In genomic region chr18:49726564-49726963, GRCh38 we compare ENCODE assay signal across 18 cellular contexts.
DNase-seq lines count a peak whose midpoint lies in the region; ATAC-seq and TF ChIP-seq lines count a peak whose summit lies in the region.
"Had no signal": no experiment of that assay in that cellular context is flagged by ENCODE, and none has a peak within 500 bp of the region (broad histone marks: within the 10 kb centered on the region; RNA-seq: fewer than 3 reads in every experiment).

No MANE protein-coding gene starts in this region.

- in situ Hi-C loops in G401 (cut with HindIII; ENCODE audit: low sequenced_read_pairs): no loop called here

- H3K27ac Mint-ChIP-seq in H9: peak overlapping the region; percentile 3 to 97 (median 96); a peak in 5 of 7 replicates
- no peak overlapping the region for H3K27ac Mint-ChIP-seq in naive thymus-derived CD4-positive, alpha-beta T cell
- H3K27ac Mint-ChIP-seq: natural killer cell treated with Interleukin-12 subunit alpha and Interleukin-12 subunit beta and Interleukin-15 and Interleukin-18, amount 100 ng/mL, for 72 hours had no signal

- H2BK120ac ChIP-seq in H9 (ENCODE audit: low read depth, low read length, poor library complexity, severe bottlenecking): no peak overlapping the region

- H2BK15ac ChIP-seq in H9 (ENCODE audit: low read depth, low read length): no peak overlapping the region

- POLR2A ChIA-PET in naive thymus-derived CD4-positive, alpha-beta T cell (lab: Charles Lee): no interaction called here

- 0 out of 2 replicates have a peak, but pooled peaks cover 2% of the 10 kb centered on the region for H3K27me3 Mint-ChIP-seq in H9 (ENCODE audit: low read depth)
- peaks cover 0 to 21% (median 13%) of the 10 kb centered on the region in 5 donors for H3K27me3 Mint-ChIP-seq in naive thymus-derived CD4-positive, alpha-beta T cell

- no peaks in the 10 kb centered on the region for H3K79me1 ChIP-seq in H9 (ENCODE audit: insufficient read depth, low read depth, low read length, poor library complexity, severe bottlenecking)

- H3K9me3 Mint-ChIP-seq in H9: no peaks in the 10 kb centered on the region
- peaks cover 0 to 2% (median 0%) of the 10 kb centered on the region in 11 donors for H3K9me3 Mint-ChIP-seq in naive thymus-derived CD4-positive, alpha-beta T cell
- H3K9me3 Mint-ChIP-seq: natural killer cell treated with Interleukin-12 subunit alpha and Interleukin-12 subunit beta and Interleukin-15 and Interleukin-18, amount 100 ng/mL, for 72 hours had no signal

- H2BK12ac ChIP-seq in H9 (ENCODE audit: insufficient read length, low read depth, low read length): peak overlapping the region; percentile 94

- H3K23me2 ChIP-seq in H9 (ENCODE audit: insufficient read length, low read depth, low read length, poor library complexity, severe bottlenecking): no peaks in the 10 kb centered on the region

- H3T11ph ChIP-seq in H9 (ENCODE audit: low read length): peak overlapping the region; percentile 85

- H3K27ac ChIP-seq in H9 (ENCODE audit: insufficient read length, low read depth, low read length) (peak overlapping the region; percentile 91), skeletal muscle tissue (ENCODE audit: low read depth, low read length) (peak overlapping the region; percentile 40), right lobe of liver (peak overlapping the region in 1 of 3 donors; percentile 24)
- no peak overlapping the region for H3K27ac ChIP-seq in naive thymus-derived CD4-positive, alpha-beta T cell (ENCODE audit: low read depth, low read length)
- H3K27ac ChIP-seq: BLaER1 had no signal

- H3K4me1 Mint-ChIP-seq in H9: peaks cover 33 to 42% of the 10 kb centered on the region in 2 experiments
- H3K4me1 Mint-ChIP-seq in naive thymus-derived CD4-positive, alpha-beta T cell: peaks cover 0 to 10% (median 4%) of the 10 kb centered on the region in 7 donors

- CTCF ChIA-PET in naive thymus-derived CD4-positive, alpha-beta T cell (lab: Charles Lee): no interaction called here

- H4K20me1 ChIP-seq in H9 (ENCODE audit: control insufficient read depth, insufficient read depth, insufficient read length): no peaks in the 10 kb centered on the region
- H4K20me1 ChIP-seq: BLaER1 had no signal

- H3K4ac ChIP-seq in H9 (ENCODE audit: low read depth, low read length): no peak overlapping the region; the same call in 1 of the 2 replicates

- H2AFZ ChIP-seq in H9 (ENCODE audit: low read length): no peak overlapping the region

- H3K9me3 ChIP-seq in H9 (ENCODE audit: control insufficient read depth, low read depth, low read length) (no peaks in the 10 kb centered on the region), skeletal muscle tissue (ENCODE audit: control insufficient read depth in 3 of 3, low read length in 3 of 3) (no peaks in the 10 kb centered on the region), right lobe of liver (no peaks in the 10 kb centered on the region)
- H3K9me3 ChIP-seq in naive thymus-derived CD4-positive, alpha-beta T cell (ENCODE audit: control insufficient read depth in 2 of 3, low read length in 3 of 3): no peaks in the 10 kb centered on the region
- H3K9me3 ChIP-seq: BLaER1, heart left ventricle, sigmoid colon had no signal

- no peak overlapping the region for H4K8ac ChIP-seq in H9 (replicated peaks; ENCODE audit: insufficient read length, low read depth, low read length)

- H3K18ac ChIP-seq in H9 (ENCODE audit: insufficient read length, low read depth, low read length): peak overlapping the region; percentile 39

- H3K14ac ChIP-seq in H9 (ENCODE audit: insufficient read depth, low read length): no peak overlapping the region

- no peak overlapping the region for H3K23ac ChIP-seq in H9 (ENCODE audit: insufficient read length, low read depth, low read length)

- H3K79me2 ChIP-seq in H9 (ENCODE audit: insufficient read depth, low read length): no peaks in the 10 kb centered on the region

- H3K36me3 ChIP-seq in skeletal muscle tissue (ENCODE audit: control insufficient read depth in 3 of 3, insufficient read depth in 3 of 3, low read length in 3 of 3) (no peaks in the 10 kb centered on the region), right lobe of liver (no peaks in the 10 kb centered on the region)
- no peaks in the 10 kb centered on the region for H3K36me3 ChIP-seq in naive thymus-derived CD4-positive, alpha-beta T cell (ENCODE audit: control insufficient read depth in 2 of 3, insufficient read depth in 3 of 3, low read length in 3 of 3)
- H3K36me3 ChIP-seq: BLaER1, heart left ventricle, sigmoid colon had no signal

- H3K36me3 Mint-ChIP-seq in H9 (ENCODE audit: insufficient read depth in 1 of 3, low read depth in 3 of 3): no peaks in the 10 kb centered on the region
- H3K36me3 Mint-ChIP-seq in naive thymus-derived CD4-positive, alpha-beta T cell: no peaks in the 10 kb centered on the region
- H3K36me3 Mint-ChIP-seq: natural killer cell treated with Interleukin-12 subunit alpha and Interleukin-12 subunit beta and Interleukin-15 and Interleukin-18, amount 100 ng/mL, for 72 hours had no signal

- H3K27me3 ChIP-seq in H9 (ENCODE audit: insufficient read depth, low read length): no peaks in the 10 kb centered on the region
- H3K27me3 ChIP-seq in skeletal muscle tissue (ENCODE audit: control insufficient read depth in 3 of 3, insufficient read depth in 3 of 3, low read length in 3 of 3): no peaks in the 10 kb centered on the region
- H3K27me3 ChIP-seq in naive thymus-derived CD4-positive, alpha-beta T cell (ENCODE audit: control insufficient read depth in 2 of 2, insufficient read depth in 2 of 2, low read length in 2 of 2): no peaks in the 10 kb centered on the region
- no peaks in the 10 kb centered on the region for H3K27me3 ChIP-seq in right lobe of liver
- H3K27me3 ChIP-seq: BLaER1, heart left ventricle, sigmoid colon had no signal

- no peak overlapping the region for H3K4me2 ChIP-seq in H9 (ENCODE audit: insufficient read depth, insufficient read length, low read length)
- H3K4me2 ChIP-seq: BLaER1 had no signal

- H3K56ac ChIP-seq in H9 (ENCODE audit: insufficient read length, low read depth, low read length): no peak overlapping the region

- no peak for TF ChIP-seq POLR2A in right lobe of liver (IDR thresholded peaks at IDR 0.05)

- H2AK5ac ChIP-seq in H9 (ENCODE audit: insufficient read length, low read length): no peak overlapping the region

- H2BK20ac ChIP-seq in H9 (ENCODE audit: low read depth, low read length, poor library complexity, severe bottlenecking): no peak overlapping the region

- H3K4me3 ChIP-seq in skeletal muscle tissue (ENCODE audit: low read length in 3 of 3) (no peak overlapping the region), right lobe of liver (no peak overlapping the region)
- no peak overlapping the region for H3K4me3 ChIP-seq in naive thymus-derived CD4-positive, alpha-beta T cell (ENCODE audit: low read length)
- H3K4me3 ChIP-seq: BLaER1, heart left ventricle, sigmoid colon had no signal

- H4K5ac ChIP-seq in H9 (ENCODE audit: insufficient read length, low read depth, low read length): peak overlapping the region; percentile 31

- DNase-seq in H9 (no peak), amniotic epithelial cell (ENCODE audit: low read depth) (peak; percentile 40), iris pigment epithelial cell (ENCODE audit: low read depth) (peak; percentile 41), right lobe of liver (no peak), G401 (ENCODE audit: low spot score) (no peak)
- no peak for DNase-seq in naive thymus-derived CD4-positive, alpha-beta T cell
- DNase-seq: activated CD4-positive, CD25-positive, alpha-beta regulatory T cell treated with anti-CD3 and anti-CD28 coated beads, Interleukin-2, amount 50 U/mL, for 72 hours; activated CD8-positive, alpha-beta memory T cell treated with anti-CD3 and anti-CD28 coated beads, Interleukin-2, amount 50 U/mL, for 48 hours; activated naive CD4-positive, alpha-beta T cell treated with anti-CD3 and anti-CD28 coated beads, Interleukin-2, amount 50 U/mL, for 16 hours; central memory CD4-positive, alpha-beta T cell; NCI-H1436 treated with DMSO at 0.1 percent for 48 hours had no signal

- 0 out of 3 replicates have a peak, but pooled peaks have one; percentile 2 for TF ChIP-seq CTCF in H9 (conservative IDR thresholded peaks at IDR 0.05)
- TF ChIP-seq CTCF in right lobe of liver (IDR thresholded peaks at IDR 0.05): no peak

- H3K4me1 ChIP-seq in H9 (ENCODE audit: insufficient read depth, low read length) (peaks cover 8% of the 10 kb centered on the region; the same call in 1 of the 2 replicates), skeletal muscle tissue (ENCODE audit: control insufficient read depth in 3 of 3, insufficient read depth in 3 of 3, low read length in 3 of 3) (peaks cover 5 to 19% (median 8%) of the 10 kb centered on the region in 3 donors), right lobe of liver (peaks cover 0 to 35% (median 14%) of the 10 kb centered on the region in 4 donors)
- H3K4me1 ChIP-seq in naive thymus-derived CD4-positive, alpha-beta T cell (ENCODE audit: control insufficient read depth in 2 of 2, insufficient read depth in 2 of 2, low read length in 2 of 2): no peaks in the 10 kb centered on the region
- H3K4me1 ChIP-seq: BLaER1, sigmoid colon had no signal

- H3K9ac ChIP-seq in H9 (ENCODE audit: extremely low read depth, insufficient read length, low read length) (peak overlapping the region; percentile 7), skeletal muscle tissue (ENCODE audit: low read depth in 1 of 3, low read length in 3 of 3) (peak overlapping the region in 1 of 3 donors; percentile 16)
- H3K9ac ChIP-seq: BLaER1 had no signal

- no peak overlapping the region for H3K4me3 Mint-ChIP-seq in H9
- H3K4me3 Mint-ChIP-seq in naive thymus-derived CD4-positive, alpha-beta T cell: no peak overlapping the region
- H3K4me3 Mint-ChIP-seq: natural killer cell treated with Interleukin-12 subunit alpha and Interleukin-12 subunit beta and Interleukin-15 and Interleukin-18, amount 100 ng/mL, for 72 hours had no signal

- no peak for ATAC-seq in naive thymus-derived CD4-positive, alpha-beta T cell
- ATAC-seq in right lobe of liver: no peak
- ATAC-seq in HG03432 (IDR thresholded peaks at IDR 0.05; ENCODE audit: unreplicated experiment): no peak
- ATAC-seq: left colon; natural killer cell treated with Interleukin-12 subunit alpha and Interleukin-12 subunit beta and Interleukin-15 and Interleukin-18, amount 100 ng/mL, for 72 hours had no signal

- WGBS in H9 (ENCODE audit: extremely low coverage, insufficient read length, low lambda C conversion rate): no CpG with 5 or more reads among the region's 5 CpGs
- 93% methylated on average over 4 of the region's 5 CpGs for WGBS in right lobe of liver (ENCODE audit: insufficient coverage, low coverage, low lambda C conversion rate, missing lambda C conversion rate)

- intact Hi-C loops in naive thymus-derived CD4-positive, alpha-beta T cell (cut with micrococcal nuclease): no loop called here
- intact Hi-C loops in right lobe of liver (cut with DNase I): no loop called here

- peak overlapping the region; percentile 3 for H2BK5ac ChIP-seq in H9 (ENCODE audit: insufficient read length, low read length)

- H4K91ac ChIP-seq in H9 (ENCODE audit: insufficient read length, low read depth, low read length): no peak overlapping the region

Comparison
In these comparisons a context has a peak if more than half of its experiments do, and no peak if none do; other contexts are left out.
1. DNase-seq: peak in amniotic epithelial cell (single experiment) and iris pigment epithelial cell (single experiment); none in H9 (single experiment), naive thymus-derived CD4-positive, alpha-beta T cell (0 of 9), right lobe of liver (0 of 3) and G401 (single experiment).
2. H3K27ac Mint-ChIP-seq: peak in H9 (3 of 3); none in naive thymus-derived CD4-positive, alpha-beta T cell (0 of 9).